ENCODE assay signal across 1 cellular context in the genomic region with DNA sequence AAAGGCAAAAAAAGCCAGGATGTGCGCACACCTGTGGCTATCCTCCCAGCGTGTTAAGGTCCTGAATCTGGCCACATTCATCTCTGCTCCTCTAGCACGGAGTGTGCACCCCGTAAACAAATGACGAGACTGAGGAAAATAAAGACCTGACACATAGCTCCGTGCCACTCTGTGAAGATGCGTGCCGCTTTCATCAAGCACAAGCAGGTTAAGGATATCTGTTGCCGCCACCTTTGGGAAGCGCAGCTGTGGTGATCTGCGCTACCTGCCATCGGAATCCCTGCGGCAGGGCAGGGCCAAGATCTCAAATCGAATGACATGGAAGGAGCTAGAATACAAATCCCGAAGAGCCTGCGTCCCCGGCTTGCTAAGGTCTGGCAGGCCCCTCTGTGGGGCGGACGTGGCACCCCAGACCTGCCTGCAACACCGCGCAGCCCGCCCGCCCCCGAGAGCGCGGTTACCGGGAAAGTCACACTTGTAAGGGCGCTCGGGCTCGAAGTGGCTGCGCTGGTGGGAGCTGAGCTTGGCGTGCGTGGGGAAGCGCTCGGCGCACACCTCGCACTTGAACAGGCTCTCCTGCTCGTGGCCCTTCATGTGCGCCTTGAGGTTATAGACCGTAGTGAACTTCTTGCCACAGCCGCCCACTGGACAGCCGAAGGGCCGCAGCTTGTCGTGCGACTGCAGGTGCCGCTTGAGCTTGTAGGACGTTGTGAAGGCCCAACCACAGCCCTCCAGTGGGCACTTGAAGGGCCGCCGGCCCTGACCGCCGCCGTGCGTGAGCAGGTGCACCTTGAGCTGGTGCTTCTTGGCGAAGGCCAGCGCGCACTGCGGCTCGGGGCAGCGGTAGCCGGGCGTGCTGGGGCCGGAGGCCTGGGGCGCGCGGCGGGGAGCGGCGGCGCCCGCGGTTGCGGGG.
A peak's percentile ranks its signal among the peaks of the same experiment; 100 is the strongest.
TF ChIP-seq lines count a peak whose summit lies in the region.

No MANE protein-coding gene starts in this region.

TF ChIP-seq in HepG2, 621 proteins besides CTCF, POLR2A, EP300 and RAD21 (continued from another document):
- TF ChIP-seq, protein P1, sequence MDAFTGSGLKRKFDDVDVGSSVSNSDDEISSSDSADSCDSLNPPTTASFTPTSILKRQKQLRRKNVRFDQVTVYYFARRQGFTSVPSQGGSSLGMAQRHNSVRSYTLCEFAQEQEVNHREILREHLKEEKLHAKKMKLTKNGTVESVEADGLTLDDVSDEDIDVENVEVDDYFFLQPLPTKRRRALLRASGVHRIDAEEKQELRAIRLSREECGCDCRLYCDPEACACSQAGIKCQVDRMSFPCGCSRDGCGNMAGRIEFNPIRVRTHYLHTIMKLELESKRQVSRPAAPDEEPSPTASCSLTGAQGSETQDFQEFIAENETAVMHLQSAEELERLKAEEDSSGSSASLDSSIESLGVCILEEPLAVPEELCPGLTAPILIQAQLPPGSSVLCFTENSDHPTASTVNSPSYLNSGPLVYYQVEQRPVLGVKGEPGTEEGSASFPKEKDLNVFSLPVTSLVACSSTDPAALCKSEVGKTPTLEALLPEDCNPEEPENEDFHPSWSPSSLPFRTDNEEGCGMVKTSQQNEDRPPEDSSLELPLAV (CRISPR knock-in tag; conservative IDR thresholded peaks at IDR 0.05; ENCODE audit: low read depth) = no peak
- TF ChIP-seq ZFX (CRISPR knock-in tag; IDR thresholded peaks at IDR 0.05; ENCODE audit: low read depth) = peak; percentile 58
- TF ChIP-seq STAG1 (CRISPR knock-in tag; IDR thresholded peaks at IDR 0.05) = no peak
- TF ChIP-seq ZNF552 (CRISPR knock-in tag; IDR thresholded peaks at IDR 0.05; ENCODE audit: borderline replicate concordance) = no peak
